15 cellular contexts compared by ENCODE assay signal in the genomic region with DNA sequence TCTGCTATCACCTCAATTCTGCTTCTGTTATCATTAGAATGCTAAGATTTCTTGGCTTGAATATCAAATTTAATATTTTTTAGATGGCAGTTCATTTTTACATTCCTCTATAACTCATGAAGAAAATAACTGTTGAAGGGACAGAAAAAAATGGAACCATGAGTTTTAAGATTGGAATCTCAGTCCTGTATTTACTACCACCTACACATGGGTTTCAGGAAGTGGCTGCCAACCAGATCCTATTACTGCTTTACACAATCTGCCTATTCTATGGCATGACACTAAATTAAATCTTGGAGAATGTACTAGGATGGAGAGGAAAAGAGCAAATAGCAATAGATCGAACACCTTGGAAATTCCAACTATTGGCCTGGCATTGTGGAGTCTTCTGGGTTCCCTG.
DNase-seq lines count a peak whose midpoint lies in the region; ATAC-seq and TF ChIP-seq lines count a peak whose summit lies in the region.
"Had no signal": no experiment of that assay in that cellular context is flagged by ENCODE, and none has a peak within 500 bp of the region (broad histone marks: within the 10 kb centered on the region; RNA-seq: fewer than 3 reads in every experiment).

No MANE protein-coding gene starts in this region.

- DNase-seq in left ventricle myocardium inferior (no peak), Right ventricle myocardium superior (no peak), iris pigment epithelial cell (ENCODE audit: low read depth) (peak; percentile 37), NCI-H82 treated with DMSO at 0.1 percent for 48 hours (lab: John Stamatoyannopoulos, UW; ENCODE audit: unreplicated experiment) (no peak), A172 (ENCODE audit: low spot score) (no peak), NCI-H1105 treated with DMSO at 0.1 percent for 48 hours (lab: John Stamatoyannopoulos, UW) (no peak)
- DNase-seq in activated effector memory CD4-positive, alpha-beta T cell treated with Interleukin-2 at 50 U/mL for 16 hours: no peak
- DNase-seq: ACHN; naive thymus-derived CD8-positive, alpha-beta T cell; NCI-H2081; NCI-H524 had no signal

- H3K36me3 ChIP-seq in left ventricle myocardium inferior: no peaks in the 10 kb centered on the region
- H3K36me3 ChIP-seq: thoracic aorta had no signal

- intact Hi-C loops in left ventricle myocardium inferior (cut with micrococcal nuclease): no loop called here
- intact Hi-C loops in Right ventricle myocardium superior (cut with DNase I): no loop called here

- no peak for TF ChIP-seq CTCF in left ventricle myocardium inferior (IDR thresholded peaks at IDR 0.05; ENCODE audit: borderline replicate concordance)
- TF ChIP-seq CTCF in VCaP (conservative IDR thresholded peaks at IDR 0.05): no peak

- H3K27ac ChIP-seq in left ventricle myocardium inferior (replicated peaks) (peak overlapping the region; percentile 84), VCaP (peak overlapping the region; percentile 84)
- H3K27ac ChIP-seq: thoracic aorta had no signal

- no peak for ATAC-seq in Right ventricle myocardium superior (ENCODE audit: poor library complexity)
- ATAC-seq: K562; naive thymus-derived CD8-positive, alpha-beta T cell had no signal

- no peak overlapping the region for H3K4me3 ChIP-seq in left ventricle myocardium inferior
- H3K4me3 ChIP-seq: hepatocyte, K562, thoracic aorta had no signal

- H3K9me3 ChIP-seq in left ventricle myocardium inferior (replicated peaks): no peaks in the 10 kb centered on the region
- H3K9me3 ChIP-seq: thoracic aorta had no signal

- no peaks in the 10 kb centered on the region for H3K27me3 ChIP-seq in left ventricle myocardium inferior (ENCODE audit: low read depth)
- H3K27me3 ChIP-seq: hepatocyte had no signal

- H3K4me1 ChIP-seq in left ventricle myocardium inferior: peaks cover 18% of the 10 kb centered on the region
